In genomic region chr4:1746265-1746691, GRCh38 we compare ENCODE assay signal across 1 cellular context.
TF ChIP-seq lines count a peak whose summit lies in the region.

No MANE protein-coding gene starts in this region.

TF ChIP-seq in HepG2, 621 proteins besides CTCF, POLR2A, EP300 and RAD21 (continued from another document and continues in another):
- TF ChIP-seq PRDM10 (CRISPR knock-in tag; IDR thresholded peaks at IDR 0.05; ENCODE audit: low read depth) (peak; percentile 74; the same call in 1 of the 2 replicates), FOXK1 (CRISPR knock-in tag; IDR thresholded peaks at IDR 0.05; ENCODE audit: borderline replicate concordance, low read depth) (peak; percentile 80; the same call in 1 of the 2 replicates), KMT2B (CRISPR knock-in tag; IDR thresholded peaks at IDR 0.05) (peak; percentile 39; the same call in 1 of the 2 replicates), ZNF558 (CRISPR knock-in tag; IDR thresholded peaks at IDR 0.05; ENCODE audit: borderline replicate concordance) (no peak), ZNF430 (CRISPR knock-in tag; IDR thresholded peaks at IDR 0.05) (0 out of 2 replicates have a peak, but pooled peaks have one; percentile 59), KAT7 (CRISPR knock-in tag; IDR thresholded peaks at IDR 0.05; ENCODE audit: borderline replicate concordance) (peak; percentile 50; the same call in 1 of the 2 replicates), ZNF580 (CRISPR knock-in tag; IDR thresholded peaks at IDR 0.05; ENCODE audit: borderline replicate concordance, low read depth) (0 out of 2 replicates have a peak, but pooled peaks have one; percentile 57), SALL1 (CRISPR knock-in tag; IDR thresholded peaks at IDR 0.05) (peak; percentile 72), SCMH1 (CRISPR knock-in tag; IDR thresholded peaks at IDR 0.05; ENCODE audit: borderline replicate concordance) (no peak), ZNF639 (CRISPR knock-in tag; conservative IDR thresholded peaks at IDR 0.05) (peak; percentile 48; the same call in 1 of the 2 replicates), ZNF362 (CRISPR knock-in tag; IDR thresholded peaks at IDR 0.05; ENCODE audit: borderline replicate concordance) (no peak), DNMT3B (CRISPR knock-in tag; conservative IDR thresholded peaks at IDR 0.05) (no peak), ZBTB25 (CRISPR knock-in tag; IDR thresholded peaks at IDR 0.05) (0 out of 2 replicates have a peak, but pooled peaks have one; percentile 55), ZMYM2 (CRISPR knock-in tag; IDR thresholded peaks at IDR 0.05) (0 out of 2 replicates have a peak, but pooled peaks have one; percentile 15), ATF7 (IDR thresholded peaks at IDR 0.05) (no peak), ATF7 (CRISPR knock-in tag; IDR thresholded peaks at IDR 0.05) (no peak), ZSCAN22 (CRISPR knock-in tag; IDR thresholded peaks at IDR 0.05) (0 out of 2 replicates have a peak, but pooled peaks have one; percentile 32), ZZZ3 (CRISPR knock-in tag; IDR thresholded peaks at IDR 0.05; ENCODE audit: borderline replicate concordance) (0 out of 2 replicates have a peak, but pooled peaks have one; percentile 37), SPEN (CRISPR knock-in tag; IDR thresholded peaks at IDR 0.05; ENCODE audit: low read depth) (peak; percentile 49), HNRNPLL (IDR thresholded peaks at IDR 0.05; ENCODE audit: low read depth, low read length, poor library complexity, severe bottlenecking) (peak; percentile 45), ZBTB34 (CRISPR knock-in tag; IDR thresholded peaks at IDR 0.05) (no peak; the same call in 1 of the 2 replicates), ZNF574 (CRISPR knock-in tag; IDR thresholded peaks at IDR 0.05) (peak; percentile 69), MIXL1 (CRISPR knock-in tag; IDR thresholded peaks at IDR 0.05) (0 out of 2 replicates have a peak, but pooled peaks have one; percentile 31), ZNF597 (CRISPR knock-in tag; IDR thresholded peaks at IDR 0.05) (no peak), AKAP8 (CRISPR knock-in tag; IDR thresholded peaks at IDR 0.05) (peak; percentile 94), ZNF180 (CRISPR knock-in tag; IDR thresholded peaks at IDR 0.05; ENCODE audit: borderline replicate concordance, low read depth) (no peak), BHLHE40 (IDR thresholded peaks at IDR 0.05; ENCODE audit: low read length) (0 out of 2 replicates have a peak, but pooled peaks have one; percentile 34), PATZ1 (CRISPR knock-in tag; IDR thresholded peaks at IDR 0.05) (peak; percentile 90), ZNF281 (CRISPR knock-in tag; IDR thresholded peaks at IDR 0.05; ENCODE audit: borderline replicate concordance) (0 out of 2 replicates have a peak, but pooled peaks have one; percentile 14), CAMTA2 (CRISPR knock-in tag; IDR thresholded peaks at IDR 0.05; ENCODE audit: borderline replicate concordance) (no peak), HDAC1 (CRISPR knock-in tag; IDR thresholded peaks at IDR 0.05) (peak; percentile 75), MBD4 (IDR thresholded peaks at IDR 0.05; ENCODE audit: borderline replicate concordance, low read length) (no peak), RARA (CRISPR knock-in tag; IDR thresholded peaks at IDR 0.05) (peak; percentile 24; the same call in 1 of the 2 replicates), FOXP1 (IDR thresholded peaks at IDR 0.05) (no peak), FOXP1 (CRISPR knock-in tag; IDR thresholded peaks at IDR 0.05) (0 out of 2 replicates have a peak, but pooled peaks have one; percentile 18), TFDP1 (CRISPR knock-in tag; IDR thresholded peaks at IDR 0.05; ENCODE audit: borderline replicate concordance) (peak; percentile 20; the same call in 1 of the 2 replicates), TEAD3 (CRISPR knock-in tag; optimal IDR thresholded peaks at IDR 0.05; ENCODE audit: borderline replicate concordance) (peak; percentile 19), TSC22D2 (CRISPR knock-in tag; IDR thresholded peaks at IDR 0.05; ENCODE audit: borderline replicate concordance) (no peak), ZNF607 (CRISPR knock-in tag; IDR thresholded peaks at IDR 0.05; ENCODE audit: borderline replicate concordance) (no peak), HOXD1 (CRISPR knock-in tag; IDR thresholded peaks at IDR 0.05) (0 out of 2 replicates have a peak, but pooled peaks have one; percentile 43)
